Comparison of ENCODE assay signal across 10 cellular contexts in the genomic region with DNA sequence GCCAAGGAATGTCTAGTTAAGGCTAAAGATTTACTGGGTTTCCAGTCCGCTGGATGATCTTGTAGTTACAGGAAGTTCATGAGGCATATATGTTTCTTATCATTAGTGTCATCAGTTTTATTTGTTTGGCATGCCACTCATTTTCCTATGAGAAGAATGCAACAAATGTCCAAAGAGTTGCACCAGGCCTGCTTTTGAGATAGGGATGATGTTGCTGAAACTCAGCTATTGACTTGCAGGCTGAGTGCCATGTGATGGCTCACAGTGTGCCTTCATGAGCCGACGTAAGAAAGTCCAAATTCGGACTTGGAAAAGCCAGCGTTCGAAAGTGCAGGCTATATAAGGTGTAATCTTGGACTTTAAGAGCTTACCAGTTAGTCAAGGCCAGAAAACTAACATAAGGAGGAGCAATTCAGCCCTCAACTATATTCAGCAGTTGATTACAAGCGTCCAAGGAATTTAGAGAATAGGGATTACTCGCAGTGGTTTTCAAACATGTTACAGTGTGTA.
A peak's percentile ranks its signal among the peaks of the same experiment; 100 is the strongest.
DNase-seq lines count a peak whose midpoint lies in the region; ATAC-seq, FAIRE-seq and TF ChIP-seq lines count a peak whose summit lies in the region.
"Had no signal": no experiment of that assay in that cellular context is flagged by ENCODE, and none has a peak within 500 bp of the region (broad histone marks: within the 10 kb centered on the region; RNA-seq: fewer than 3 reads in every experiment).

No MANE protein-coding gene starts in this region.

- H3K79me2 ChIP-seq in astrocyte (ENCODE audit: insufficient read depth, low read length) = no peaks in the 10 kb centered on the region

- H3K4me1 Mint-ChIP-seq in stimulated activated naive CD8-positive, alpha-beta T cell treated with anti-CD3 and anti-CD28 coated beads, Interleukin-15, Interleukin-2, amounts not matched to agents 100 ng/mL and 50 ng/mL, for 24 hours (ENCODE audit: low read depth) = peaks cover 68% of the 10 kb centered on the region
- H3K4me1 Mint-ChIP-seq in astrocyte (ENCODE audit: low read depth, unreplicated experiment) (peaks cover 13% of the 10 kb centered on the region), mesothelial cell of epicardium (peaks cover 14% of the 10 kb centered on the region)

- no peak for ATAC-seq in stimulated activated naive CD8-positive, alpha-beta T cell treated with anti-CD3 and anti-CD28 coated beads, Interleukin-15, Interleukin-2, amounts not matched to agents 100 U/mL and 50 U/mL, for 24 hours
- no peak for ATAC-seq in GM21619 (IDR thresholded peaks at IDR 0.05; ENCODE audit: unreplicated experiment)

- H3K4me2 ChIP-seq in astrocyte (ENCODE audit: low read length) = peak overlapping the region; percentile 32

- H3K9ac ChIP-seq in astrocyte (ENCODE audit: low read length) = peak overlapping the region; percentile 44

- H3K4me1 ChIP-seq in astrocyte (ENCODE audit: insufficient read depth, low read length) = peaks cover 26% of the 10 kb centered on the region

- TF ChIP-seq CTCF in astrocyte (IDR thresholded peaks at IDR 0.05; ENCODE audit: insufficient read depth, low read depth, low read length) (no peak), mesothelial cell of epicardium (IDR thresholded peaks at IDR 0.05; ENCODE audit: unreplicated experiment) (no peak), WERI-Rb-1 (IDR thresholded peaks at IDR 0.05; ENCODE audit: low read depth, low read length) (no peak)

- H3K4me3 Mint-ChIP-seq in stimulated activated naive CD8-positive, alpha-beta T cell treated with anti-CD3 and anti-CD28 coated beads, Interleukin-15, Interleukin-2, amounts not matched to agents 100 ng/mL and 50 ng/mL, for 24 hours = peak overlapping the region; percentile 47
- H3K4me3 Mint-ChIP-seq in astrocyte (ENCODE audit: unreplicated experiment) (no peak overlapping the region), mesothelial cell of epicardium (no peak overlapping the region)

- peaks cover 9% of the 10 kb centered on the region for H3K9me3 Mint-ChIP-seq in stimulated activated naive CD8-positive, alpha-beta T cell treated with anti-CD3 and anti-CD28 coated beads, Interleukin-15, Interleukin-2, amounts not matched to agents 100 ng/mL and 50 ng/mL, for 24 hours
- H3K9me3 Mint-ChIP-seq in astrocyte (ENCODE audit: unreplicated experiment) (peaks cover 12% of the 10 kb centered on the region), mesothelial cell of epicardium (peaks cover 7% of the 10 kb centered on the region)

- peaks cover 8% of the 10 kb centered on the region for H4K20me1 ChIP-seq in astrocyte (ENCODE audit: insufficient read depth, low read length)

- H3K9me3 ChIP-seq in astrocyte (ENCODE audit: insufficient read depth, low read depth, low read length) (peaks cover 8% of the 10 kb centered on the region), WERI-Rb-1 (ENCODE audit: severe bottlenecking) (no peaks in the 10 kb centered on the region)

- H3K27ac Mint-ChIP-seq in stimulated activated naive CD8-positive, alpha-beta T cell treated with anti-CD3 and anti-CD28 coated beads, Interleukin-15, Interleukin-2, amounts not matched to agents 100 ng/mL and 50 ng/mL, for 24 hours = peak overlapping the region; percentile 81
- no peak overlapping the region for H3K27ac Mint-ChIP-seq in astrocyte (ENCODE audit: unreplicated experiment)
- H3K27ac Mint-ChIP-seq in mesothelial cell of epicardium = peak overlapping the region; percentile 61

- no peak for DNase-seq in stimulated activated naive CD8-positive, alpha-beta T cell treated with anti-CD3 and anti-CD28 coated beads, Interleukin-15, Interleukin-2, amounts not matched to agents 100 U/mL and 50 U/mL, for 24 hours
- peak; percentile 91 for DNase-seq in astrocyte (ENCODE audit: low read depth)
- DNase-seq in mesothelial cell of epicardium (ENCODE audit: low spot score in 2 of 2, unreplicated experiment in 2 of 2) = no peak
- no peak for DNase-seq in NCI-H526 (lab: John Stamatoyannopoulos, UW)
- DNase-seq in activated CD4-positive, CD25-positive, alpha-beta regulatory T cell treated with anti-CD3 and anti-CD28 coated beads, Interleukin-2, amount 50 U/mL, for 72 hours = no peak
- no peak for DNase-seq in WERI-Rb-1
- DNase-seq: Karpas-422 had no signal

- H3K27me3 ChIP-seq in astrocyte (ENCODE audit: insufficient read depth, low read length) (no peaks in the 10 kb centered on the region), WERI-Rb-1 (ENCODE audit: insufficient read depth, low read depth, severe bottlenecking) (no peaks in the 10 kb centered on the region)

- H3K36me3 Mint-ChIP-seq in stimulated activated naive CD8-positive, alpha-beta T cell treated with anti-CD3 and anti-CD28 coated beads, Interleukin-15, Interleukin-2, amounts not matched to agents 100 ng/mL and 50 ng/mL, for 24 hours (ENCODE audit: low read depth) = peaks cover 45% of the 10 kb centered on the region
- peaks cover 23% of the 10 kb centered on the region for H3K36me3 Mint-ChIP-seq in astrocyte (ENCODE audit: low read depth, unreplicated experiment)
- peaks cover 18% of the 10 kb centered on the region for H3K36me3 Mint-ChIP-seq in mesothelial cell of epicardium

- H2AFZ ChIP-seq in astrocyte (ENCODE audit: low read depth, low read length) = no peak overlapping the region

- H3K27ac ChIP-seq in astrocyte (ENCODE audit: low read depth, low read length) = peak overlapping the region; percentile 55
- no peak overlapping the region for H3K27ac ChIP-seq in WERI-Rb-1

- FAIRE-seq in astrocyte (lab: Jason Lieb, UNC) = peak; percentile 95
- FAIRE-seq: colon had no signal

- H3K36me3 ChIP-seq in astrocyte (ENCODE audit: insufficient read depth, low read length) (peaks cover 3% of the 10 kb centered on the region), WERI-Rb-1 (no peaks in the 10 kb centered on the region)

- no peaks in the 10 kb centered on the region for H3K27me3 Mint-ChIP-seq in stimulated activated naive CD8-positive, alpha-beta T cell treated with anti-CD3 and anti-CD28 coated beads, Interleukin-15, Interleukin-2, amounts not matched to agents 100 ng/mL and 50 ng/mL, for 24 hours
- no peaks in the 10 kb centered on the region for H3K27me3 Mint-ChIP-seq in astrocyte (ENCODE audit: low read depth, unreplicated experiment)
- H3K27me3 Mint-ChIP-seq in mesothelial cell of epicardium (ENCODE audit: low read depth) = no peaks in the 10 kb centered on the region

- no peak overlapping the region for H3K4me3 ChIP-seq in astrocyte (ENCODE audit: insufficient read depth, low read depth, low read length)
- H3K4me3 ChIP-seq in WERI-Rb-1 (ENCODE audit: low read depth, low read length) = no peak overlapping the region
